ENCODE assay signal across 12 cellular contexts in genomic region chr7:4633012-4633411, GRCh38. TPM values are rescaled to one million over a fixed set of nuclear protein-coding genes. Genes with fewer than 3 reads are reported as not detected.
DNase-seq lines count a peak whose midpoint lies in the region; ATAC-seq and TF ChIP-seq lines count a peak whose summit lies in the region.
"Had no signal": no experiment of that assay in that cellular context is flagged by ENCODE, and none has a peak within 500 bp of the region (broad histone marks: within the 10 kb centered on the region; RNA-seq: fewer than 3 reads in every experiment).

No MANE protein-coding gene starts in this region.

- ATAC-seq in HG03432 (IDR thresholded peaks at IDR 0.05; ENCODE audit: unreplicated experiment), result no peak
- ATAC-seq: left colon had no signal

- DNase-seq in stimulated activated CD4-positive, alpha-beta T cell treated with anti-CD3 and anti-CD28 coated beads, Interleukin-4, amount 100 ng/mL, for 24 hours, result peak; percentile 21
- no peak for DNase-seq in stimulated activated CD4-positive, alpha-beta T cell treated with anti-CD3 and anti-CD28 coated beads, Interleukin-12 subunit alpha, Interleukin-12 subunit beta, amount 100 ng/mL, for 4 hours
- DNase-seq in NCI-H460 (ENCODE audit: extremely low read depth, low read depth), result peak; percentile 28
- peak; percentile 84 for DNase-seq in epithelial cell of esophagus (ENCODE audit: low read depth)
- no peak for DNase-seq in HuH-7 (ENCODE audit: low spot score)
- DNase-seq in NCI-H1105 treated with DMSO at 0.1 percent for 48 hours (lab: John Stamatoyannopoulos, UW), result no peak
- no peak for DNase-seq in D341Med (ENCODE audit: low spot score)
- DNase-seq: activated gamma-delta T cell treated with Interleukin-2 at 50 U/mL for 16 hours, DND-41, left colon, NCI-H446 had no signal

- peak; percentile 12 for TF ChIP-seq CTCF in epithelial cell of esophagus (IDR thresholded peaks at IDR 0.05; ENCODE audit: insufficient read depth, low read depth, low read length, missing control alignments)

- H3K4me3 ChIP-seq in epithelial cell of esophagus (ENCODE audit: low read length), result no peak overlapping the region

RNA-seq across cellular contexts. Expression of gene FOXK1, which starts 49.1 kb away (rescaled TPM):
- 37.9 and 40.6 TPM in 2 replicates for total RNA-seq in NCI-H460 (2014; rRNA removed; shearing (Covaris generic))
- polyA plus RNA-seq in NCI-H460 (2014; cell fraction: nucleus; rRNA removed), result 14.8 and 22.4 TPM in 2 replicates

Comparison
In these comparisons a context has a peak if more than half of its experiments do, and no peak if none do; other contexts are left out.
1. DNase-seq: peak in stimulated activated CD4-positive, alpha-beta T cell treated with anti-CD3 and anti-CD28 coated beads, Interleukin-4, amount 100 ng/mL, for 24 hours (single experiment), NCI-H460 (single experiment) and epithelial cell of esophagus (single experiment); none in stimulated activated CD4-positive, alpha-beta T cell treated with anti-CD3 and anti-CD28 coated beads, Interleukin-12 subunit alpha, Interleukin-12 subunit beta, amount 100 ng/mL, for 4 hours (single experiment), HuH-7 (single experiment), NCI-H1105 treated with DMSO at 0.1 percent for 48 hours (single experiment) and D341Med (single experiment).